ENCODE assay signal across 17 cellular contexts in genomic region chr7:7228967-7229366, GRCh38. TPM values are rescaled to one million over a fixed set of nuclear protein-coding genes. Genes with fewer than 3 reads are reported as not detected.
DNase-seq lines count a peak whose midpoint lies in the region; ATAC-seq and TF ChIP-seq lines count a peak whose summit lies in the region.
"Had no signal": no experiment of that assay in that cellular context is flagged by ENCODE, and none has a peak within 500 bp of the region (broad histone marks: within the 10 kb centered on the region; RNA-seq: fewer than 3 reads in every experiment).

No MANE protein-coding gene starts in this region.

- peaks cover 4% of the 10 kb centered on the region for H3K4me1 ChIP-seq in IMR-90 (ENCODE audit: control insufficient read depth, insufficient read depth, low read length)

- no peaks in the 10 kb centered on the region for H3K9me3 ChIP-seq in IMR-90 (ENCODE audit: control insufficient read depth, insufficient read depth, low read length)
- H3K9me3 ChIP-seq: thyroid gland had no signal

- no peaks in the 10 kb centered on the region for H3K9me1 ChIP-seq in IMR-90 (ENCODE audit: insufficient read depth, low read length)

- POLR2A ChIA-PET in IMR-90 (lab: Charles Lee; ENCODE audit: unreplicated experiment), result no interaction called here

- no peak overlapping the region for H4K5ac ChIP-seq in IMR-90 (ENCODE audit: low read depth, low read length)

- H3K4ac ChIP-seq in IMR-90 (ENCODE audit: low read depth, low read length), result no peak overlapping the region

- no peak overlapping the region for H4K8ac ChIP-seq in IMR-90 (ENCODE audit: low read depth in 2 of 2, low read length in 2 of 2)

- dilution Hi-C loops in IMR-90 (cut with HindIII; ENCODE audit: low sequenced_read_pairs, unreplicated experiment), result no loop called here

- no peak overlapping the region for H3K27ac ChIP-seq in IMR-90 (ENCODE audit: insufficient read depth, low read length)
- H3K27ac ChIP-seq: thyroid gland had no signal

- H3K9ac ChIP-seq in IMR-90 (ENCODE audit: low read depth, low read length), result no peak overlapping the region

- peaks cover 2 to 8% of the 10 kb centered on the region in 2 experiments; a peak in 1 of 4 replicates for H3K79me1 ChIP-seq in IMR-90 (ENCODE audit: low read depth in 1 of 2, low read length in 2 of 2)

- CTCF ChIA-PET in IMR-90 (lab: Yijun Ruan, JAX), result no interaction called here

- no peak for TF ChIP-seq CTCF in IMR-90 (conservative IDR thresholded peaks at IDR 0.05; ENCODE audit: low read depth, low read length)

- H2BK120ac ChIP-seq in IMR-90 (ENCODE audit: low read depth, low read length), result no peak overlapping the region

- no peak overlapping the region for H2AK5ac ChIP-seq in IMR-90 (ENCODE audit: low read depth, low read length)

- H2BK5ac ChIP-seq in IMR-90 (ENCODE audit: low read depth, low read length, poor library complexity, severe bottlenecking), result no peak overlapping the region

- H4K20me1 ChIP-seq in IMR-90 (ENCODE audit: insufficient read depth, low read length), result no peaks in the 10 kb centered on the region

- H3K14ac ChIP-seq in IMR-90 (replicated peaks; ENCODE audit: low read depth, low read length), result no peak overlapping the region

- no peak overlapping the region for H4K91ac ChIP-seq in IMR-90 (ENCODE audit: insufficient read depth, low read depth, low read length)

- no peak overlapping the region for H2BK20ac ChIP-seq in IMR-90 (ENCODE audit: low read depth, low read length)

- no peak overlapping the region for H3K4me2 ChIP-seq in IMR-90 (ENCODE audit: low read depth, low read length)

- no peak for TF ChIP-seq RAD21 in IMR-90 (IDR thresholded peaks at IDR 0.05; ENCODE audit: low read length)

- no peak for TF ChIP-seq POLR2A in IMR-90 (IDR thresholded peaks at IDR 0.05; ENCODE audit: low read depth, low read length)

- H2AK9ac ChIP-seq in IMR-90 (replicated peaks; ENCODE audit: low read depth, low read length, poor library complexity), result no peak overlapping the region

- H3K56ac ChIP-seq in IMR-90 (ENCODE audit: extremely low read depth, insufficient read depth, low read length), result no peak overlapping the region

- DNase-seq in Ammon's horn (ENCODE audit: low spot score) (peak; percentile 90), IMR-90 (no peak), globus pallidus (ENCODE audit: low spot score) (peak; percentile 94), nucleus accumbens (lab: John Stamatoyannopoulos, UW) (peak in 34 of 56 donors; percentile 5 to 72 (median 32)), DMS53 treated with DMSO at 0.1 percent for 48 hours (lab: John Stamatoyannopoulos, UW; ENCODE audit: unreplicated experiment) (no peak), kidney tubule cell (ENCODE audit: low spot score) (no peak), COLO668 (lab: John Stamatoyannopoulos, UW; ENCODE audit: unreplicated experiment) (no peak)
- DNase-seq in activated effector memory CD4-positive, alpha-beta T cell treated with anti-CD3 and anti-CD28 coated beads, Interleukin-2, amount 50 U/mL, for 16 hours, result no peak
- DNase-seq: activated CD4-positive, alpha-beta T cell treated with anti-CD3 and anti-CD28 coated beads, Interleukin-2, amount 50 U/mL, for 1 hour; activated CD8-positive, alpha-beta memory T cell treated with anti-CD3 and anti-CD28 coated beads, Interleukin-2, amount 50 U/mL, for 48 hours; activated gamma-delta T cell treated with Interleukin-2 at 50 U/mL for 16 hours; Kasumi-1; kidney; NCI-H1092 treated with DMSO at 0.1 percent for 48 hours; NCI-H524; stimulated activated CD4-positive, alpha-beta T cell treated with anti-CD3 and anti-CD28 coated beads, Interleukin-15, amount 100 ng/mL, for 24 hours had no signal

- intact Hi-C loops in IMR-90 (cut with micrococcal nuclease), result loop anchor here (2.0 kb wide), 1 partner anchor 14 kb away; no protein-coding TSS in a partner anchor

- no peak overlapping the region for H3K23ac ChIP-seq in IMR-90 (ENCODE audit: low read depth, low read length)

- in situ Hi-C loops in IMR-90 (cut with MboI; ENCODE audit: low sequenced_read_pairs), result no loop called here

- no peak overlapping the region for H2AFZ ChIP-seq in IMR-90 (replicated peaks; ENCODE audit: low read length, poor library complexity)

- H3K27me3 ChIP-seq in IMR-90 (ENCODE audit: control insufficient read depth, insufficient read depth, low read length), result no peaks in the 10 kb centered on the region
- H3K27me3 ChIP-seq: thyroid gland had no signal

- peak overlapping the region; percentile 44; the same call in 1 of the 2 replicates for H3K18ac ChIP-seq in IMR-90 (ENCODE audit: low read depth, low read length)

- ATAC-seq in IMR-90 (ENCODE audit: low read depth), result peak; percentile 48

- no CpG with 5 or more reads among the region's 1 CpG for WGBS in IMR-90 (ENCODE audit: extremely low coverage in 2 of 2, insufficient read length in 1 of 2), 2 experiments

- no peak overlapping the region for H3K4me3 ChIP-seq in IMR-90 (ENCODE audit: insufficient read depth, low read depth, low read length)
- H3K4me3 ChIP-seq: thyroid gland had no signal

- H2BK15ac ChIP-seq in IMR-90 (ENCODE audit: low read depth, low read length), result no peak overlapping the region

- no peaks in the 10 kb centered on the region for H3K36me3 ChIP-seq in IMR-90 (ENCODE audit: control insufficient read depth, insufficient read depth, low read length)
- H3K36me3 ChIP-seq: thyroid gland had no signal

- BruUV-seq in IMR-90 (replicated peaks; lab: Mats Ljungman, UMichigan), result no TSS peak

TF ChIP-seq in IMR-90, 13 proteins besides CTCF, POLR2A, EP300 and RAD21:
- no peak for TF ChIP-seq SMC3 (IDR thresholded peaks at IDR 0.05; ENCODE audit: low read depth, low read length)
- TF ChIP-seq MAFK (IDR thresholded peaks at IDR 0.05; ENCODE audit: low read depth, low read length), result no peak
- no peak for TF ChIP-seq CHD1 (IDR thresholded peaks at IDR 0.05; ENCODE audit: low read depth, low read length)
- TF ChIP-seq MAZ (IDR thresholded peaks at IDR 0.05; ENCODE audit: borderline replicate concordance, low read depth, low read length), result no peak

RNA-seq across cellular contexts. Expression of gene C1GALT1, which starts 46.6 kb away (rescaled TPM):
- total RNA-seq in IMR-90 (2012; rRNA removed), result 12.2 and 23.1 TPM in 2 replicates
- polyA plus RNA-seq in IMR-90 (2012; rRNA removed), result 9.9 and 11.6 TPM in 2 replicates
- 8.5 and 15.2 TPM in 2 replicates for polyA plus RNA-seq in IMR-90 (2012; cell fraction: cytosol; rRNA removed)
- 1.8 and 6.6 TPM in 2 replicates for polyA plus RNA-seq in IMR-90 (2012; cell fraction: nucleus; rRNA removed; ENCODE audit: low replicate concordance)

Comparison
In these comparisons a context has a peak if more than half of its experiments do, and no peak if none do; other contexts are left out.
1. DNase-seq: peak in Ammon's horn (single experiment), globus pallidus (single experiment) and nucleus accumbens (34 of 56); none in IMR-90 (single experiment), DMS53 treated with DMSO at 0.1 percent for 48 hours (single experiment), kidney tubule cell (single experiment), activated effector memory CD4-positive, alpha-beta T cell treated with anti-CD3 and anti-CD28 coated beads, Interleukin-2, amount 50 U/mL, for 16 hours (single experiment) and COLO668 (single experiment).